Comparison of ENCODE assay signal across 10 cellular contexts in the genomic region with DNA sequence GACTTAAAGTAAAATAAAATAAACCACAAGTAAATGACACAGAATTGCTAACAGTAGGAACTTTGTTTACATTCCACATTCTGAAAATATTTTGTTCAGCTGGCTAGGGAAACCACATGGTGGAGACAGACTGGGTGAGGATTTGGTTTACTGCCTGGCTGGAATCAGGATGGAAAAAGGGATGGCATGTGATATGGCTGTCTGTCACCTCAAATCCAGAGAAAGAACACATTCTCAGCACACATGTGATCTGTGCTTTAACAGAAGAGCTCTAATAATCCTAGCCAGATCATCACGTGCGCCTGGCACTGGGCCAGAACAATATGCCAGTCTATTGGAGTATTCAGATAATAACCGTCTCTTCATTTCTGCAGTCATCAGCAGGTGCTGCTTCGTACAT.
A peak's percentile ranks its signal among the peaks of the same experiment; 100 is the strongest.
DNase-seq lines count a peak whose midpoint lies in the region; ATAC-seq, FAIRE-seq and TF ChIP-seq lines count a peak whose summit lies in the region.
"Had no signal": no experiment of that assay in that cellular context is flagged by ENCODE, and none has a peak within 500 bp of the region (broad histone marks: within the 10 kb centered on the region; RNA-seq: fewer than 3 reads in every experiment).

No MANE protein-coding gene starts in this region.

- no peak overlapping the region for H3K27ac ChIP-seq in left lung
- H3K27ac ChIP-seq in gastrocnemius medialis, result no peak overlapping the region
- H3K27ac ChIP-seq in kidney (ENCODE audit: low read depth in 2 of 2, low read length in 2 of 2), result no peak overlapping the region
- H3K27ac ChIP-seq: pancreas had no signal

- H3K36me3 ChIP-seq in left lung (no peaks in the 10 kb centered on the region), gastrocnemius medialis (no peaks in the 10 kb centered on the region), kidney (ENCODE audit: control insufficient read depth in 1 of 2, insufficient read depth in 2 of 2, low read length in 2 of 2) (no peaks in the 10 kb centered on the region)
- H3K36me3 ChIP-seq: pancreas had no signal

- DNase-seq in COLO668 (lab: John Stamatoyannopoulos, UW; ENCODE audit: unreplicated experiment), result peak; percentile 84
- peak; percentile 91 for DNase-seq in NCI-H1436 treated with DMSO at 0.1 percent for 48 hours (lab: John Stamatoyannopoulos, UW)
- DNase-seq in amygdala (lab: John Stamatoyannopoulos, UW), result peak in 45 of 56 donors; percentile 8 to 85 (median 48)
- DNase-seq in left lung, result no peak
- DNase-seq in gastrocnemius medialis, result no peak
- DNase-seq in kidney, result no peak
- DNase-seq in GM19240 (ENCODE audit: insufficient read length, low spot score), result no peak
- no peak for DNase-seq in activated naive CD8-positive, alpha-beta T cell treated with anti-CD3 and anti-CD28 coated beads for 36 hours
- DNase-seq: effector memory CD8-positive, alpha-beta T cell had no signal

- ATAC-seq in left lung (peak; percentile 37), gastrocnemius medialis (no peak)
- ATAC-seq: effector memory CD8-positive, alpha-beta T cell had no signal

- TF ChIP-seq CTCF in left lung (IDR thresholded peaks at IDR 0.05) (no peak), gastrocnemius medialis (IDR thresholded peaks at IDR 0.05 in 4 of 5, conservative IDR thresholded peaks at IDR 0.05 in 1 of 5) (no peak), kidney (IDR thresholded peaks at IDR 0.05; ENCODE audit: borderline replicate concordance, extremely low read depth, insufficient read depth) (no peak)

- no peak overlapping the region for H3K4me3 Mint-ChIP-seq in activated naive CD8-positive, alpha-beta T cell treated with anti-CD3 and anti-CD28 coated beads for 36 hours
- H3K4me3 Mint-ChIP-seq: effector memory CD8-positive, alpha-beta T cell had no signal

- H3K36me3 Mint-ChIP-seq in activated naive CD8-positive, alpha-beta T cell treated with anti-CD3 and anti-CD28 coated beads for 36 hours, result no peaks in the 10 kb centered on the region

- H3K9me3 Mint-ChIP-seq in activated naive CD8-positive, alpha-beta T cell treated with anti-CD3 and anti-CD28 coated beads for 36 hours, result no peaks in the 10 kb centered on the region
- H3K9me3 Mint-ChIP-seq: effector memory CD8-positive, alpha-beta T cell had no signal

- no peak for TF ChIP-seq POLR2A in gastrocnemius medialis (IDR thresholded peaks at IDR 0.05)

- no peak overlapping the region for H3K27ac Mint-ChIP-seq in activated naive CD8-positive, alpha-beta T cell treated with anti-CD3 and anti-CD28 coated beads for 36 hours
- H3K27ac Mint-ChIP-seq: effector memory CD8-positive, alpha-beta T cell had no signal

- H3K4me1 ChIP-seq in left lung (peaks cover 5 to 10% of the 10 kb centered on the region in 2 donors), gastrocnemius medialis (peaks cover 0 to 7% of the 10 kb centered on the region in 2 donors), kidney (ENCODE audit: control insufficient read depth in 1 of 2, insufficient read depth in 1 of 2, low read depth in 1 of 2, low read length in 2 of 2) (no peaks in the 10 kb centered on the region)
- H3K4me1 ChIP-seq: pancreas had no signal

- H3K27me3 Mint-ChIP-seq in activated naive CD8-positive, alpha-beta T cell treated with anti-CD3 and anti-CD28 coated beads for 36 hours, result no peaks in the 10 kb centered on the region

- intact Hi-C loops in left lung (cut with DNase I), result no loop called here
- intact Hi-C loops in gastrocnemius medialis (cut with DNase I; ENCODE audit: low total_unique reads), result no loop called here
- intact Hi-C loops in kidney (cut with DNase I), result no loop called here

- in situ Hi-C loops in gastrocnemius medialis (cut with MboI; ENCODE audit: low sequenced_read_pairs in 4 of 4), result no loop called here

- no peak overlapping the region for H3K9ac ChIP-seq in kidney (ENCODE audit: low read length in 2 of 2)

- no peak for FAIRE-seq in kidney (lab: Jason Lieb, UNC)
- FAIRE-seq: pancreas had no signal

- no peaks in the 10 kb centered on the region for H3K27me3 ChIP-seq in left lung
- no peaks in the 10 kb centered on the region for H3K27me3 ChIP-seq in gastrocnemius medialis
- H3K27me3 ChIP-seq: pancreas had no signal

- H3K9me3 ChIP-seq in left lung (no peaks in the 10 kb centered on the region), gastrocnemius medialis (no peaks in the 10 kb centered on the region), kidney (ENCODE audit: control insufficient read depth in 1 of 2, low read length in 2 of 2) (no peaks in the 10 kb centered on the region)
- H3K9me3 ChIP-seq: pancreas had no signal

- H3K4me1 Mint-ChIP-seq in activated naive CD8-positive, alpha-beta T cell treated with anti-CD3 and anti-CD28 coated beads for 36 hours, result no peaks in the 10 kb centered on the region

- no peak overlapping the region for H3K4me3 ChIP-seq in left lung
- no peak overlapping the region for H3K4me3 ChIP-seq in gastrocnemius medialis
- H3K4me3 ChIP-seq in kidney (ENCODE audit: low read length in 2 of 2), result no peak overlapping the region
- H3K4me3 ChIP-seq: pancreas had no signal

Comparison
In these comparisons a context has a peak if more than half of its experiments do, and no peak if none do; other contexts are left out.
1. DNase-seq: peak in COLO668 (single experiment), NCI-H1436 treated with DMSO at 0.1 percent for 48 hours (single experiment) and amygdala (45 of 56); none in left lung (0 of 2), gastrocnemius medialis (0 of 2), kidney (single experiment), GM19240 (single experiment) and activated naive CD8-positive, alpha-beta T cell treated with anti-CD3 and anti-CD28 coated beads for 36 hours (single experiment).